In the genomic region with DNA sequence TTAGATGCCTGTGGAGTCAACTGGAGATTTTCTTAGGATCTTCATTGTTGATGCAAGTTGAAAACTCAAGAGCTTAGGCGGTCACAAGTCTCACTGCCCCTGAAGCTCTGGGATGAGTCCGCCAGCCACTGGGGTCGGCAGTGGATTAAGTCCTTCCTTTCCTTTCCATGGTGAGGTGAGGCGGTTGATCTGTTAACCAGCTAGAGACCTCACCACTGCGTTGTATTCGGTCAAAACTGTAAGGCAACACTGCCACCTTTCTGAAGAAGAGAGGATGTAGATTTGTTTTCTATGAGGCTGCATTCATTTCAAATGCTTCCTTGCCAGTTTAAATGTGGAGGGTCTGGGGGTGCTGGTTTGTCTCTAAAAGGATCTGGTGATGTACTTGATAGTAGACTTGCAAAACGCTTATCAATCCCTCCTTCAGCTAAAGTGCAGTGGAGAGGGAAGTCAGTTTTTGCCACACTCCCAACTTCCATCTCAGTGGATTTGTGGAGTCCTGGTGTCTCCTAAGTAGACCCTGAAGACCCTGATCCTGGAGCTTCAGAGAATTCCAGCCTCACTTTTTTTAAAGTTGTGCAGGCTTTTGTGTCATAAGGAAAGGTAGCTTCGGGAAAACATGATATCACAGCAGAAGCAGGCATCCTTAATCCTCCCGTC, we compare ENCODE assay signal across 8 cellular contexts. TPM values are rescaled to one million over a fixed set of nuclear protein-coding genes. Genes with fewer than 3 reads are reported as not detected.
DNase-seq lines count a peak whose midpoint lies in the region; ATAC-seq and TF ChIP-seq lines count a peak whose summit lies in the region.

No MANE protein-coding gene starts in this region.

- H3K27ac ChIP-seq in ovary: peak overlapping the region in 1 of 2 donors; percentile 77

- TF ChIP-seq POLR2A in ovary (IDR thresholded peaks at IDR 0.05): no peak

- TF ChIP-seq CTCF in fibroblast of pulmonary artery (IDR thresholded peaks at IDR 0.05; ENCODE audit: low read length, missing control alignments) (peak; percentile 53), ovary (IDR thresholded peaks at IDR 0.05) (peak; percentile 31 to 58 (median 37))

- intact Hi-C loops in ovary (cut with DNase I): loop anchor here (2.0 to 10.0 kb wide), 7 partner anchors 115 to 485 kb away; no protein-coding TSS in a partner anchor

- H3K36me3 ChIP-seq in ovary: no peaks in the 10 kb centered on the region

- TF ChIP-seq EP300 in ovary (IDR thresholded peaks at IDR 0.05): no peak

- peak; percentile 53 for ATAC-seq in GM19351 (IDR thresholded peaks at IDR 0.05; ENCODE audit: unreplicated experiment)
- no peak for ATAC-seq in HG02571 (IDR thresholded peaks at IDR 0.05; ENCODE audit: unreplicated experiment)
- ATAC-seq in GM18520 (IDR thresholded peaks at IDR 0.05; ENCODE audit: unreplicated experiment): no peak
- ATAC-seq in GM19452 (IDR thresholded peaks at IDR 0.05; ENCODE audit: unreplicated experiment): no peak
- ATAC-seq in GM21825 (IDR thresholded peaks at IDR 0.05; ENCODE audit: unreplicated experiment): no peak

- H3K4me1 ChIP-seq in ovary (ENCODE audit: insufficient read depth): peaks cover 5% of the 10 kb centered on the region

- no peaks in the 10 kb centered on the region for H3K9me3 ChIP-seq in ovary

- no peak overlapping the region for H3K4me3 ChIP-seq in fibroblast of pulmonary artery (replicated peaks; ENCODE audit: low read depth, low read length)
- peak overlapping the region; percentile 55 for H3K4me3 ChIP-seq in ovary

- DNase-seq in OCI-M1 (lab: John Stamatoyannopoulos, UW): peak; percentile 13
- DNase-seq in fibroblast of pulmonary artery (ENCODE audit: low read depth): peak; percentile 67
- peak; percentile 34 to 60 (median 43) for DNase-seq in ovary

- WGBS in ovary, 3 donors: 10 to 13% (median 11%) methylated on average over 9 of the region's 9 CpGs

- H3K27me3 ChIP-seq in ovary: no peaks in the 10 kb centered on the region

RNA-seq across cellular contexts. Expression of a gene that starts 1.7 kb away (rescaled TPM):
- total RNA-seq in ovary: 10 to 100 TPM in 3 of 7 donors, 1 to 10 TPM in 4; 2.3 to 37.9 (median 8.4) TPM
- 10 to 100 TPM in 1 of 2 donors, 1 to 10 TPM in 1; 9.1 to 44.4 TPM for polyA plus RNA-seq in ovary

Comparison
In these comparisons a context has a peak if more than half of its experiments do, and no peak if none do; other contexts are left out.
1. DNase-seq: peak in every context shown above with its lines; median percentile 67 in fibroblast of pulmonary artery; 43 in ovary; 13 in OCI-M1.